ENCODE assay signal across 1 cellular context in the genomic region with DNA sequence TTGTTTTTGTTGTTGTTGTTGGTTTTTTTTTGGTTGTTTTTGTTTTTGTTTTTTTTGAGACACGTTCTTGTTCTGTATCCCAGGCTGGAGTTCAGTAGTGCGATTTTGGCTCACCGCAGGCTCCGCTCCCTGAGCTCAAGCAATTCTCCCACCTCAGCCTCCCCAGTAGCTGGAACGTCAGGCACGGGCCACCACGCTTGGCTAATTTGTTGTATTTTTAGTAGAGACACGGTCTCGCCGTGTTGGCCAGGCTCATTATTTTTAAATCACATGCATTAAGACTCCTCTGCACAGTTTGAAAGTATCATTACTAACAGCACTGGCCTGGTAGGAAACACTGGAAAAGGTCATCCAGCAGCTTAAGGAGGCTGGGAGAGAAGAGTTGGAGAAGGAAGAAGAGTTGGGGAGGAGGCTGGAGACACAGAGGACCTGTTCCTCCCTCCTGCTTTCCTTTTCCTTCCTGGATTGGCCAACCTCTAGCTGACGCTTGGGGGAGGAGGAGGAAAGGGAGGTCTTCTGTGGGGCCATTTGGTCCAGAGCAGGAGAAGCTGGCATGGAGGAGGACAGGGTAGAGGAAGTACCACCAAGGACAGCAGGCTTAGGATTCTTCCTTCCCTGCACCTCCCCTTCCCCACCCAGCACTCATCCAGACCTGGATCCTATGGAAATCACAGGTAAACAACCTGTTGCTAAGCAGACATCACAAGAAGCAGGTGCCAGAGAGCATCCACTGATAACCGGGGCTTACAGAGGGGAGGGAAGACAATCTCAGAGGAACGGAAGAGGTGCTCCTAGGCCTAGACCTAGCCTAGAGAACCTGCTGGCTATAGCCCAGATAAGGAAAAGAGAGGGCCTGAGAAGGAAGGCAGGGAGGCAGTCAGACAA.
TF ChIP-seq lines count a peak whose summit lies in the region.

No MANE protein-coding gene starts in this region.

TF ChIP-seq in H1, 55 proteins besides CTCF, POLR2A, EP300 and RAD21:
- TF ChIP-seq NRF1 (IDR thresholded peaks at IDR 0.05; ENCODE audit: low read depth, low read length), result no peak
- TF ChIP-seq JUN (IDR thresholded peaks at IDR 0.05; ENCODE audit: low read depth, low read length), result no peak
- no peak for TF ChIP-seq JUND (IDR thresholded peaks at IDR 0.05; ENCODE audit: low read length)
- no peak for TF ChIP-seq CTBP2 (IDR thresholded peaks at IDR 0.05; ENCODE audit: borderline replicate concordance, insufficient read depth, insufficient read length, low read length)
- TF ChIP-seq SIN3A (conservative IDR thresholded peaks at IDR 0.05 in 1 of 2, IDR thresholded peaks at IDR 0.05 in 1 of 2; ENCODE audit: low read depth in 1 of 2, low read length in 2 of 2), result no peak
